19 cellular contexts compared by ENCODE assay signal in genomic region chr5:50995285-50995942, GRCh38.
DNase-seq lines count a peak whose midpoint lies in the region; ATAC-seq, FAIRE-seq and TF ChIP-seq lines count a peak whose summit lies in the region.
"Had no signal": no experiment of that assay in that cellular context is flagged by ENCODE, and none has a peak within 500 bp of the region (broad histone marks: within the 10 kb centered on the region; RNA-seq: fewer than 3 reads in every experiment).

No MANE protein-coding gene starts in this region.

- H2BK12ac ChIP-seq in H1 (ENCODE audit: low read depth, low read length): no peak overlapping the region

- no peaks in the 10 kb centered on the region for H3K9me3 ChIP-seq in A673 (ENCODE audit: low read depth, low read length, poor library complexity, severe bottlenecking)
- no peaks in the 10 kb centered on the region for H3K9me3 ChIP-seq in H1 (ENCODE audit: insufficient read depth in 2 of 2, low read depth in 1 of 2, low read length in 1 of 2)
- H3K9me3 ChIP-seq: SJCRH30 had no signal

- H3K27me3 ChIP-seq in A673 (replicated peaks; ENCODE audit: insufficient read depth, low read depth, low read length, poor library complexity) (no peaks in the 10 kb centered on the region), H1 (replicated peaks in 1 of 4; ENCODE audit: control insufficient read depth in 3 of 4, extremely low read depth in 1 of 4, insufficient read depth in 3 of 4, low read length in 3 of 4) (no peaks in the 10 kb centered on the region; a peak in 1 of 7 replicates)
- H3K27me3 ChIP-seq: SJCRH30 had no signal

- CTCF ChIA-PET in A673 (lab: Charles Lee) (no interaction called here), H1 (lab: Charles Lee; ENCODE audit: partially characterized antibody) (interaction anchor here (0.6 to 4.8 kb wide), 15 partner anchors 9 to 1373 kb away, joined by 3 to 28 read pairs (median 3); no protein-coding TSS in a partner anchor)

- no peak overlapping the region for H3K18ac ChIP-seq in H1 (ENCODE audit: extremely low read depth, low read length)

- H3K9ac ChIP-seq in H1 (replicated peaks in 1 of 4; ENCODE audit: extremely low read depth in 1 of 4, low read depth in 3 of 4, low read length in 3 of 4): no peak overlapping the region

- H2AFZ ChIP-seq in H1 (ENCODE audit: low read length): no peak overlapping the region

- H4K5ac ChIP-seq in H1 (ENCODE audit: insufficient read length, low read depth, low read length): no peak overlapping the region

- no peak overlapping the region for H2BK20ac ChIP-seq in H1 (ENCODE audit: low read length)

- TF ChIP-seq CTCF in A673 (conservative IDR thresholded peaks at IDR 0.05; ENCODE audit: low read depth, low read length): 0 out of 2 replicates have a peak, but pooled peaks have one; percentile 21
- peak; percentile 8 for TF ChIP-seq CTCF in D721Med (IDR thresholded peaks at IDR 0.05; ENCODE audit: insufficient read depth, missing control alignments)
- TF ChIP-seq CTCF in LNCAP (IDR thresholded peaks at IDR 0.05): peak; percentile 34; the same call in 1 of the 2 replicates
- TF ChIP-seq CTCF in H1 (IDR thresholded peaks at IDR 0.05; ENCODE audit: control extremely low read depth in 1 of 3, insufficient read depth in 1 of 3, low read depth in 1 of 3, low read length in 3 of 3): peak in 1 of 3 experiments; percentile 16; a peak in 2 of 4 replicates
- no peak for TF ChIP-seq CTCF in GM10266 (IDR thresholded peaks at IDR 0.05; ENCODE audit: control insufficient read depth, insufficient read depth, low read depth, missing control alignments)

- no peak overlapping the region for H3K14ac ChIP-seq in H1 (ENCODE audit: insufficient read length)

- 79% methylated on average over 3 of the region's 3 CpGs; no CpG with 5 or more reads in 1 of the 2 experiments for WGBS in H1 (ENCODE audit: extremely low coverage in 1 of 2, insufficient coverage in 1 of 2, insufficient read length in 1 of 2, insufficient replicate concordance in 2 of 2, low coverage in 1 of 2, low lambda C conversion rate in 2 of 2, missing lambda C conversion rate in 1 of 2), 2 experiments

- DNase-seq in A673 (ENCODE audit: low spot score) (peak; percentile 23), D721Med (ENCODE audit: insufficient read length, low spot score) (no peak), H1 (ENCODE audit: low read depth in 1 of 2, low spot score in 2 of 2) (no peak), mesenteric fat pad (ENCODE audit: low spot score) (no peak), GM10266 (ENCODE audit: extremely low spot score) (no peak), head of caudate nucleus (no peak)
- DNase-seq: CD4-positive, alpha-beta memory T cell; GF-D8; IMR-90; MV-4-11; NCI-H1417; NCI-H2029; NCI-H510A; OCI-M1; SJCRH30 had no signal

- H3K23ac ChIP-seq in H1 (ENCODE audit: insufficient read length): no peak overlapping the region

- H3K27ac ChIP-seq in A673 (ENCODE audit: low read depth, low read length, poor library complexity, severe bottlenecking) (no peak overlapping the region), H1 (ENCODE audit: low read depth, low read length) (no peak overlapping the region)
- H3K27ac ChIP-seq: RWPE1, SJCRH30 had no signal

- no peaks in the 10 kb centered on the region; the same call in 1 of the 2 replicates for H3K23me2 ChIP-seq in H1 (ENCODE audit: low read depth, low read length)

- TF ChIP-seq EP300 in H1 (IDR thresholded peaks at IDR 0.05; ENCODE audit: borderline replicate concordance in 1 of 2, low read depth in 2 of 2, low read length in 2 of 2): no peak

- H2BK15ac ChIP-seq in H1 (ENCODE audit: low read length): 0 out of 2 replicates have a peak overlapping the region, but pooled peaks have one; percentile 75

- H3K4ac ChIP-seq in H1 (replicated peaks; ENCODE audit: insufficient read length, low read depth, low read length): no peak overlapping the region

- H2BK120ac ChIP-seq in H1 (replicated peaks; ENCODE audit: low read depth, low read length): no peak overlapping the region

- H3K4me3 ChIP-seq in A673 (ENCODE audit: low read depth, low read length, poor library complexity, severe bottlenecking): no peak overlapping the region
- no peak overlapping the region for H3K4me3 ChIP-seq in H1 (ENCODE audit: extremely low read depth in 1 of 4, insufficient read depth in 2 of 4, low read depth in 3 of 4, low read length in 4 of 4)
- H3K4me3 ChIP-seq: SJCRH30 had no signal

- no peak overlapping the region for H4K8ac ChIP-seq in H1 (ENCODE audit: extremely low read depth, insufficient read depth, low read length)

- no TSS peak for BruUV-seq in A673 (replicated peaks; lab: Mats Ljungman, UMichigan)

- intact Hi-C loops in A673 (cut with micrococcal nuclease; ENCODE audit: unreplicated experiment): no loop called here
- intact Hi-C loops in head of caudate nucleus (cut with DNase I): no loop called here

- H2AK5ac ChIP-seq in H1 (ENCODE audit: low read depth, low read length): no peak overlapping the region

- H3K79me1 ChIP-seq in H1 (ENCODE audit: low read depth, low read length): no peaks in the 10 kb centered on the region

- no peaks in the 10 kb centered on the region for H3K79me2 ChIP-seq in H1 (ENCODE audit: control insufficient read depth in 1 of 2, insufficient read depth in 2 of 2, low read length in 2 of 2)

- H4K91ac ChIP-seq in H1 (replicated peaks; ENCODE audit: insufficient read length, low read length): no peak overlapping the region

- H4K20me1 ChIP-seq in H1 (replicated peaks in 1 of 2; ENCODE audit: control insufficient read depth in 1 of 2, insufficient read depth in 2 of 2, low read length in 2 of 2): no peaks in the 10 kb centered on the region

- no peak overlapping the region for H3K56ac ChIP-seq in H1 (replicated peaks; ENCODE audit: insufficient read length, low read depth, low read length)

- H3K4me1 ChIP-seq in A673 (ENCODE audit: insufficient read depth, low read length, poor library complexity, severe bottlenecking) (no peaks in the 10 kb centered on the region), H1 (replicated peaks in 1 of 4; ENCODE audit: control insufficient read depth in 3 of 4, insufficient read depth in 4 of 4, low read length in 3 of 4) (peaks cover 0 to 3% (median 0%) of the 10 kb centered on the region in 4 experiments; a peak in 1 of 7 replicates)
- H3K4me1 ChIP-seq: SJCRH30 had no signal

- ATAC-seq in GM21360 (IDR thresholded peaks at IDR 0.05; ENCODE audit: unreplicated experiment): no peak

- no peak overlapping the region for H2BK5ac ChIP-seq in H1 (ENCODE audit: low read depth, low read length)

- FAIRE-seq in D721Med (lab: Jason Lieb, UNC): no peak
- FAIRE-seq in H1 (lab: Jason Lieb, UNC): no peak
- FAIRE-seq: GM12892 had no signal

- POLR2A ChIA-PET in A673 (lab: Charles Lee; ENCODE audit: low non-redundant PET): no interaction called here
- POLR2A ChIA-PET in H1 (lab: Charles Lee; ENCODE audit: partially characterized antibody): no interaction called here

- peak; percentile 49 to 52 for TF ChIP-seq RAD21 in H1 (IDR thresholded peaks at IDR 0.05 in 1 of 2, conservative IDR thresholded peaks at IDR 0.05 in 1 of 2; ENCODE audit: low read depth in 2 of 2, low read length in 2 of 2)

- H3K4me2 ChIP-seq in H1 (ENCODE audit: insufficient read depth in 1 of 2, low read depth in 2 of 2, low read length in 2 of 2): no peak overlapping the region

- H3K36me3 ChIP-seq in A673 (ENCODE audit: insufficient read depth, low read length, poor library complexity, severe bottlenecking) (no peaks in the 10 kb centered on the region), H1 (ENCODE audit: control insufficient read depth in 2 of 4, insufficient read depth in 4 of 4, low read length in 3 of 4) (no peaks in the 10 kb centered on the region)
- H3K36me3 ChIP-seq: SJCRH30 had no signal

- no peak for TF ChIP-seq POLR2A in H1 (IDR thresholded peaks at IDR 0.05; ENCODE audit: control extremely low read depth in 1 of 2, low read depth in 2 of 2, low read length in 2 of 2)

TF ChIP-seq in H1, 55 proteins besides CTCF, POLR2A, EP300 and RAD21:
- TF ChIP-seq POU5F1 (IDR thresholded peaks at IDR 0.05; ENCODE audit: low read depth, low read length) (no peak), MAFK (IDR thresholded peaks at IDR 0.05; ENCODE audit: low read depth, low read length) (no peak), SAP30 (IDR thresholded peaks at IDR 0.05; ENCODE audit: insufficient read depth, insufficient replicate concordance, low read length) (no peak), HDAC6 (IDR thresholded peaks at IDR 0.05; ENCODE audit: low read depth, low read length) (no peak), SP2 (IDR thresholded peaks at IDR 0.05; ENCODE audit: low read length) (no peak), YY1 (IDR thresholded peaks at IDR 0.05; ENCODE audit: low read depth, low read length) (no peak), ASH2L (IDR thresholded peaks at IDR 0.05; ENCODE audit: low read length) (no peak), CBX5 (IDR thresholded peaks at IDR 0.05; ENCODE audit: low read depth, low read length) (no peak), GABPA (IDR thresholded peaks at IDR 0.05; ENCODE audit: borderline replicate concordance, insufficient read depth, low read length) (no peak), NRF1 (IDR thresholded peaks at IDR 0.05; ENCODE audit: low read depth, low read length) (no peak), SP4 (IDR thresholded peaks at IDR 0.05; ENCODE audit: low read length) (no peak), PHF8 (conservative IDR thresholded peaks at IDR 0.05; ENCODE audit: low read depth, low read length) (no peak), SIN3A (conservative IDR thresholded peaks at IDR 0.05 in 1 of 2, IDR thresholded peaks at IDR 0.05 in 1 of 2; ENCODE audit: low read depth in 1 of 2, low read length in 2 of 2) (no peak), SP1 (IDR thresholded peaks at IDR 0.05; ENCODE audit: low read depth, low read length) (no peak), SRF (IDR thresholded peaks at IDR 0.05; ENCODE audit: low read depth, low read length) (no peak), HDAC2 (IDR thresholded peaks at IDR 0.05; ENCODE audit: borderline replicate concordance in 1 of 2, low read depth in 2 of 2, low read length in 2 of 2) (no peak), CHD1 (IDR thresholded peaks at IDR 0.05; ENCODE audit: low read depth, low read length) (no peak), SIRT6 (IDR thresholded peaks at IDR 0.05; ENCODE audit: low read length) (no peak)
